Comparison of ENCODE assay signal across 11 cellular contexts in genomic region chr12:110578522-110579238, GRCh38. TPM values are rescaled to one million over a fixed set of nuclear protein-coding genes. Genes with fewer than 3 reads are reported as not detected.
DNase-seq lines count a peak whose midpoint lies in the region; ATAC-seq, FAIRE-seq and TF ChIP-seq lines count a peak whose summit lies in the region.
"Had no signal": no experiment of that assay in that cellular context is flagged by ENCODE, and none has a peak within 500 bp of the region (broad histone marks: within the 10 kb centered on the region; RNA-seq: fewer than 3 reads in every experiment).

No MANE protein-coding gene starts in this region.

- H3K27me3 ChIP-seq in lower lobe of right lung (ENCODE audit: low read depth) (no peaks in the 10 kb centered on the region), aorta (ENCODE audit: control insufficient read depth in 1 of 2, insufficient read depth in 2 of 2, low read length in 1 of 2) (no peaks in the 10 kb centered on the region)

- H3K36me3 Mint-ChIP-seq in activated naive CD8-positive, alpha-beta T cell treated with anti-CD3 and anti-CD28 coated beads, Interleukin-2, amount 50 U/mL, for 24 hours (ENCODE audit: low read depth) = peaks cover 24% of the 10 kb centered on the region

- H3K4me3 ChIP-seq in A549 (peak overlapping the region; percentile 19; the same call in 1 of the 3 replicates), lower lobe of right lung (no peak overlapping the region), aorta (ENCODE audit: low read length in 2 of 2) (no peak overlapping the region)

- no peaks in the 10 kb centered on the region for H3K9me3 ChIP-seq in A549
- H3K9me3 ChIP-seq in lower lobe of right lung = no peaks in the 10 kb centered on the region
- H3K9me3 ChIP-seq in aorta (ENCODE audit: control insufficient read depth, low read length) = no peaks in the 10 kb centered on the region

- H3K4me1 ChIP-seq in A549 (peaks cover 60% of the 10 kb centered on the region), lower lobe of right lung (peaks cover 75% of the 10 kb centered on the region), aorta (ENCODE audit: control insufficient read depth in 1 of 2, insufficient read depth in 2 of 2, low read length in 2 of 2) (no peaks in the 10 kb centered on the region)

- H3K27ac ChIP-seq in A549 = peak overlapping the region in 1 of 2 experiments; percentile 72; a peak in 4 of 6 replicates
- peak overlapping the region; percentile 44 for H3K27ac ChIP-seq in lower lobe of right lung
- no peak overlapping the region for H3K27ac ChIP-seq in aorta (ENCODE audit: low read depth in 1 of 2, low read length in 2 of 2)

- FAIRE-seq in A549 (lab: Jason Lieb, UNC) = no peak
- FAIRE-seq: G401.6 had no signal

- DNase-seq in A549 (ENCODE audit: low read depth in 1 of 2, low spot score in 1 of 2) = no peak
- DNase-seq in activated naive CD8-positive, alpha-beta T cell treated with anti-CD3 and anti-CD28 coated beads, Interleukin-2, amount 50 U/mL, for 24 hours = no peak
- no peak for DNase-seq in lower lobe of right lung
- no peak for DNase-seq in RKO (ENCODE audit: low spot score)
- DNase-seq in T-helper 9 cell = no peak
- no peak for DNase-seq in aorta
- DNase-seq: anterior cingulate cortex, NCI-H748 treated with DMSO at 0.1 percent for 48 hours had no signal

- TF ChIP-seq CTCF in A549 (IDR thresholded peaks at IDR 0.05) = no peak
- no peak for TF ChIP-seq CTCF in lower lobe of right lung (IDR thresholded peaks at IDR 0.05)

- ATAC-seq in A549 (no peak), HG03378 (IDR thresholded peaks at IDR 0.05; ENCODE audit: unreplicated experiment) (peak; percentile 18), lower lobe of right lung (no peak), aorta (ENCODE audit: low FRiP score) (no peak), GM21447 (IDR thresholded peaks at IDR 0.05; ENCODE audit: unreplicated experiment) (no peak)
- peak; percentile 2 for ATAC-seq in activated naive CD8-positive, alpha-beta T cell treated with anti-CD3 and anti-CD28 coated beads, Interleukin-2, amount 50 U/mL, for 24 hours

- TF ChIP-seq EP300 in A549 (IDR thresholded peaks at IDR 0.05) = no peak

- no peaks in the 10 kb centered on the region for H3K27me3 Mint-ChIP-seq in activated naive CD8-positive, alpha-beta T cell treated with anti-CD3 and anti-CD28 coated beads, Interleukin-2, amount 50 U/mL, for 24 hours

- WGBS in A549 (ENCODE audit: missing lambda C conversion rate) = 47% methylated on average over 12 of the region's 12 CpGs
- WGBS in aorta, 2 donors = 92% methylated on average over 12 of the region's 12 CpGs

- no peak for TF ChIP-seq RAD21 in A549 (conservative IDR thresholded peaks at IDR 0.05 in 1 of 2, IDR thresholded peaks at IDR 0.05 in 1 of 2)

- peaks cover 81% of the 10 kb centered on the region for H3K4me1 Mint-ChIP-seq in activated naive CD8-positive, alpha-beta T cell treated with anti-CD3 and anti-CD28 coated beads, Interleukin-2, amount 50 U/mL, for 24 hours

- peak overlapping the region; percentile 100 for H3K27ac Mint-ChIP-seq in activated naive CD8-positive, alpha-beta T cell treated with anti-CD3 and anti-CD28 coated beads, Interleukin-2, amount 50 U/mL, for 24 hours

- H3K4me2 ChIP-seq in A549 = peak overlapping the region; percentile 84

- no peak for TF ChIP-seq POLR2A in A549 (IDR thresholded peaks at IDR 0.05; ENCODE audit: low read length)

- POLR2A ChIA-PET in A549 (lab: Yijun Ruan, JAX) = no interaction called here

- CTCF ChIA-PET in A549 (lab: Yijun Ruan, JAX) = interaction anchor here (0.7 to 2.8 kb wide), 7 partner anchors 13 to 724 kb away, joined by 3 to 11 read pairs (median 4); partner anchors contain the start of gene ARPC3

- no peaks in the 10 kb centered on the region for H3K36me3 ChIP-seq in lower lobe of right lung
- H3K36me3 ChIP-seq in aorta (ENCODE audit: control insufficient read depth in 1 of 2, insufficient read depth in 2 of 2, low read length in 1 of 2) = no peaks in the 10 kb centered on the region

- peak overlapping the region; percentile 98 for H3K4me3 Mint-ChIP-seq in activated naive CD8-positive, alpha-beta T cell treated with anti-CD3 and anti-CD28 coated beads, Interleukin-2, amount 50 U/mL, for 24 hours

- intact Hi-C loops in lower lobe of right lung (cut with DNase I) = no loop called here
- intact Hi-C loops in aorta (cut with DNase I) = no loop called here

- H3K9me3 Mint-ChIP-seq in activated naive CD8-positive, alpha-beta T cell treated with anti-CD3 and anti-CD28 coated beads, Interleukin-2, amount 50 U/mL, for 24 hours = no peaks in the 10 kb centered on the region

TF ChIP-seq in A549, 52 proteins besides CTCF, POLR2A, EP300 and RAD21:
- 0 out of 2 replicates have a peak, but pooled peaks have one; percentile 55 for TF ChIP-seq HOXB5 (CRISPR knock-in tag; IDR thresholded peaks at IDR 0.05)
- TF ChIP-seq BHLHE40 (IDR thresholded peaks at IDR 0.05; ENCODE audit: low read depth, low read length) = no peak
- TF ChIP-seq FOSL2 (IDR thresholded peaks at IDR 0.05) = 0 out of 2 replicates have a peak, but pooled peaks have one; percentile 8
- peak; percentile 84; the same call in 1 of the 2 replicates for TF ChIP-seq FOSL2 (CRISPR knock-in tag; IDR thresholded peaks at IDR 0.05)
- no peak for TF ChIP-seq FOSB (CRISPR knock-in tag; IDR thresholded peaks at IDR 0.05)
- TF ChIP-seq PHF8 (IDR thresholded peaks at IDR 0.05; ENCODE audit: borderline replicate concordance, low read depth) = no peak
- TF ChIP-seq SMC3 (IDR thresholded peaks at IDR 0.05) = no peak

RNA-seq across cellular contexts. Expression of gene PPTC7, which starts 4.4 kb away (rescaled TPM):
- polyA plus RNA-seq in A549 (2011; rRNA removed) = 27.1 and 30.3 TPM in 2 replicates
- polyA plus RNA-seq in A549 (2012; cell fraction: cytosol; rRNA removed) = 7.9 and 10.0 TPM in 2 replicates
- polyA plus RNA-seq in A549 (2012; cell fraction: nucleus; rRNA removed) = 4.8 and 6.7 TPM in 2 replicates
- polyA plus RNA-seq in A549 (2017; fragmentation: RNase III; extraction: RNeasy Plus Mini Kit Qiagen cat#74134 plus additional on column Dnase treatment) = 13.8 to 15.1 TPM (median 14.7 TPM) in 3 replicates
- 32.6 and 34.4 TPM in 2 replicates for polyA minus RNA-seq in A549 (2011; rRNA and poly(A)+ RNA removed)
- 23.6 TPM for total RNA-seq in lower lobe of right lung
- total RNA-seq in aorta = 10 to 100 TPM; 17.1 to 21.8 TPM
- 1 to 10 TPM; 8.5 to 9.5 TPM for polyA plus RNA-seq in aorta

RNA-seq across cellular contexts. Expression of gene TCTN1, which starts 35.2 kb away (rescaled TPM):
- polyA plus RNA-seq in A549 (2011; rRNA removed) = 56.9 and 62.2 TPM in 2 replicates
- 26.2 and 35.0 TPM in 2 replicates for polyA plus RNA-seq in A549 (2012; cell fraction: cytosol; rRNA removed)
- polyA plus RNA-seq in A549 (2012; cell fraction: nucleus; rRNA removed) = 74.3 and 74.7 TPM in 2 replicates
- polyA plus RNA-seq in A549 (2017; fragmentation: RNase III; extraction: RNeasy Plus Mini Kit Qiagen cat#74134 plus additional on column Dnase treatment) = 26.3 to 27.8 TPM (median 26.5 TPM) in 3 replicates
- polyA minus RNA-seq in A549 (2011; rRNA and poly(A)+ RNA removed) = 27.0 and 30.7 TPM in 2 replicates
- 40.1 TPM for total RNA-seq in lower lobe of right lung
- 10 to 100 TPM; 19.3 to 40.3 TPM for total RNA-seq in aorta
- 10 to 100 TPM; 21.0 to 47.1 TPM for polyA plus RNA-seq in aorta

Comparison
In these comparisons a context has a peak if more than half of its experiments do, and no peak if none do; other contexts are left out.
1. ATAC-seq: peak in HG03378 (single experiment) and activated naive CD8-positive, alpha-beta T cell treated with anti-CD3 and anti-CD28 coated beads, Interleukin-2, amount 50 U/mL, for 24 hours (single experiment); none in A549 (0 of 2), lower lobe of right lung (0 of 2), aorta (single experiment) and GM21447 (single experiment).